8 cellular contexts compared by ENCODE assay signal in genomic region chr2:231361701-231362588, GRCh38. TPM values are rescaled to one million over a fixed set of nuclear protein-coding genes. Genes with fewer than 3 reads are reported as not detected.
DNase-seq lines count a peak whose midpoint lies in the region; ATAC-seq and TF ChIP-seq lines count a peak whose summit lies in the region.

No MANE protein-coding gene starts in this region.

- no peaks in the 10 kb centered on the region for H3K27me3 Mint-ChIP-seq in activated T-helper 17 cell treated with anti-CD3 and anti-CD28 coated beads, Interleukin-2, amount 50 U/mL, for 72 hours
- H3K27me3 Mint-ChIP-seq in stimulated activated memory B cell treated with anti-CD40 and anti-IgM and Interleukin-4, amounts not matched to agents 10 μg/mL and 1 μg/mL and 100 μg/mL, for 72 hours = no peaks in the 10 kb centered on the region
- H3K27me3 Mint-ChIP-seq in progenitor cell of endocrine pancreas = no peaks in the 10 kb centered on the region

- peak overlapping the region; percentile 82 for H3K27ac Mint-ChIP-seq in activated T-helper 17 cell treated with anti-CD3 and anti-CD28 coated beads, Interleukin-2, amount 50 U/mL, for 72 hours
- peak overlapping the region; percentile 89 for H3K27ac Mint-ChIP-seq in stimulated activated memory B cell treated with anti-CD40 and anti-IgM and Interleukin-4, amounts not matched to agents 10 μg/mL and 1 μg/mL and 100 μg/mL, for 72 hours
- H3K27ac Mint-ChIP-seq in progenitor cell of endocrine pancreas = no peak overlapping the region

- ATAC-seq in GM19438 (IDR thresholded peaks at IDR 0.05; ENCODE audit: low read depth, unreplicated experiment) (peak; percentile 97), HG03354 (IDR thresholded peaks at IDR 0.05; ENCODE audit: poor library complexity, severe bottlenecking, unreplicated experiment) (peak; percentile 98)
- ATAC-seq in activated T-helper 17 cell treated with anti-CD3 and anti-CD28 coated beads, Interleukin-2, amount 50 U/mL, for 72 hours (replicated peaks) = peak; percentile 67
- peak; percentile 83 for ATAC-seq in stimulated activated memory B cell treated with anti-CD40 and anti-IgM and Interleukin-4, amounts not matched to agents 10 μg/mL and 1 μg/mL and 100 μg/mL, for 72 hours

- H3K4me1 Mint-ChIP-seq in activated T-helper 17 cell treated with anti-CD3 and anti-CD28 coated beads, Interleukin-2, amount 50 U/mL, for 72 hours = peaks cover 5% of the 10 kb centered on the region
- H3K4me1 Mint-ChIP-seq in stimulated activated memory B cell treated with anti-CD40 and anti-IgM and Interleukin-4, amounts not matched to agents 10 μg/mL and 1 μg/mL and 100 μg/mL, for 72 hours = peaks cover 36% of the 10 kb centered on the region
- H3K4me1 Mint-ChIP-seq in progenitor cell of endocrine pancreas (ENCODE audit: low read depth) = peaks cover 6% of the 10 kb centered on the region

- H3K36me3 Mint-ChIP-seq in activated T-helper 17 cell treated with anti-CD3 and anti-CD28 coated beads, Interleukin-2, amount 50 U/mL, for 72 hours (ENCODE audit: low read depth) = no peaks in the 10 kb centered on the region
- peaks cover 18% of the 10 kb centered on the region for H3K36me3 Mint-ChIP-seq in stimulated activated memory B cell treated with anti-CD40 and anti-IgM and Interleukin-4, amounts not matched to agents 10 μg/mL and 1 μg/mL and 100 μg/mL, for 72 hours
- peaks cover 5% of the 10 kb centered on the region for H3K36me3 Mint-ChIP-seq in progenitor cell of endocrine pancreas (ENCODE audit: insufficient read depth)

- CTCF ChIA-PET in GM10248 (lab: Yijun Ruan, JAX) = interaction anchor here (1.0 to 2.2 kb wide), 10 partner anchors 9 to 121 kb away, joined by 3 to 9 read pairs (median 5); partner anchors contain the start of gene B3GNT7

- no peaks in the 10 kb centered on the region for H3K9me3 Mint-ChIP-seq in activated T-helper 17 cell treated with anti-CD3 and anti-CD28 coated beads, Interleukin-2, amount 50 U/mL, for 72 hours
- H3K9me3 Mint-ChIP-seq in stimulated activated memory B cell treated with anti-CD40 and anti-IgM and Interleukin-4, amounts not matched to agents 10 μg/mL and 1 μg/mL and 100 μg/mL, for 72 hours = no peaks in the 10 kb centered on the region
- H3K9me3 Mint-ChIP-seq in progenitor cell of endocrine pancreas (ENCODE audit: low read depth) = no peaks in the 10 kb centered on the region

- TF ChIP-seq CTCF in GM10248 (IDR thresholded peaks at IDR 0.05; ENCODE audit: control extremely low read depth, extremely low read depth, low read depth, missing control alignments) = no peak
- TF ChIP-seq CTCF in progenitor cell of endocrine pancreas (IDR thresholded peaks at IDR 0.05; ENCODE audit: unreplicated experiment) = no peak

- DNase-seq in GM10248 (ENCODE audit: extremely low spot score) (peak; percentile 89), ecto neural progenitor cell (ENCODE audit: low spot score) (no peak), progenitor cell of endocrine pancreas (ENCODE audit: low spot score, unreplicated experiment) (no peak), NCI-H2107 (lab: John Stamatoyannopoulos, UW) (no peak)

- POLR2A ChIA-PET in GM10248 (lab: Yijun Ruan, JAX) = no interaction called here

- no peak overlapping the region for H3K4me3 Mint-ChIP-seq in activated T-helper 17 cell treated with anti-CD3 and anti-CD28 coated beads, Interleukin-2, amount 50 U/mL, for 72 hours
- peak overlapping the region; percentile 25 for H3K4me3 Mint-ChIP-seq in stimulated activated memory B cell treated with anti-CD40 and anti-IgM and Interleukin-4, amounts not matched to agents 10 μg/mL and 1 μg/mL and 100 μg/mL, for 72 hours
- no peak overlapping the region for H3K4me3 Mint-ChIP-seq in progenitor cell of endocrine pancreas (ENCODE audit: low read depth)

RNA-seq across cellular contexts. Expression of gene B3GNT7, which starts 33.6 kb away (rescaled TPM):
- total RNA-seq in activated T-helper 17 cell treated with anti-CD3 and anti-CD28 coated beads, Interleukin-2, amount 50 U/mL, for 72 hours = under 1 TPM in 1 of 2 donors, not detected in 1; 0.19 TPM
- 6.5 and 7.6 TPM in 2 replicates for total RNA-seq in progenitor cell of endocrine pancreas
